1 cellular context compared by ENCODE assay signal in the genomic region with DNA sequence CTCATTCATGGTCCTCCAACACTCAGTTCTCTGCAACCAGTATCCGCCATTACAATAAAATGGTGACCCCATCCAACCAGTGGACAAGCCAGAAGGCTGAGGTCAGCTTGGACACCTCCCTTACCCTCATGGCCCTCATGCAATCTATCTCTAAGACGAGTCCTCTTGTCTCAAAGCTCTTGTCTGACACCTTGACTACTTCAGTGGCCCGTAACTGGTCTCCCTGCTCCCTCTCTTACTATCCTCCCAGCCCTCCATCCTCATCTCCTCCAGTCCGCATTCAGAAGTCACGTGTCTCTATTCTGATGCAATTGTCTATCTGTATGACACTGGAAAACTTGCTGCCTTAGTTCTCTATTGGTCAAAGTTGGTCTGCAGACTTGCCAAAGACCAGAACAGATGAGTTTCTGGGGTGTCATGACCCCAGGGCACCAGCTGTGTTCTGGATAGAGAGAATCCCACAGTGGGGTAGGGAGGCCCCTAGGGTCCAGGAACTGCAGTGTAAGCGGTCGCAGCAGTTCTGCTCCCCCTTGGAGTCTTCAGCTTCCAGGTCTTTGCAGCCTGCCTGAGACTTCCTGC.
TF ChIP-seq lines count a peak whose summit lies in the region.

No MANE protein-coding gene starts in this region.

TF ChIP-seq in K562, 482 proteins besides CTCF, POLR2A, EP300 and RAD21 (continued from another document and continues in another):
- TF ChIP-seq TFE3 (CRISPR knock-in tag; IDR thresholded peaks at IDR 0.05) (peak; percentile 96), HDGF (IDR thresholded peaks at IDR 0.05) (no peak), ETS2 (tag; IDR thresholded peaks at IDR 0.05; ENCODE audit: borderline replicate concordance, poor library complexity, severe bottlenecking) (no peak), ZNF445 (CRISPR knock-in tag; IDR thresholded peaks at IDR 0.05; ENCODE audit: low read depth) (no peak), ESRRB (CRISPR knock-in tag; IDR thresholded peaks at IDR 0.05; ENCODE audit: borderline replicate concordance) (no peak), XRCC5 (IDR thresholded peaks at IDR 0.05; ENCODE audit: low read depth, low read length) (no peak), BCL6 (CRISPR knock-in tag; IDR thresholded peaks at IDR 0.05) (no peak), SP1 (CRISPR knock-in tag; IDR thresholded peaks at IDR 0.05) (no peak), WHSC1 (IDR thresholded peaks at IDR 0.05; ENCODE audit: low read length) (no peak), THAP7 (CRISPR knock-in tag; IDR thresholded peaks at IDR 0.05) (no peak; the same call in 1 of the 2 replicates), TGIF2 (CRISPR knock-in tag; IDR thresholded peaks at IDR 0.05) (no peak), RB1 (IDR thresholded peaks at IDR 0.05; ENCODE audit: low read depth) (no peak), RCOR1 (IDR thresholded peaks at IDR 0.05; ENCODE audit: borderline replicate concordance in 1 of 2, low read depth in 2 of 2, low read length in 2 of 2) (no peak), BMI1 (IDR thresholded peaks at IDR 0.05; ENCODE audit: low read length) (no peak), MXI1 (IDR thresholded peaks at IDR 0.05; ENCODE audit: low read depth, low read length) (no peak), TBL1XR1 (IDR thresholded peaks at IDR 0.05; ENCODE audit: low read length in 2 of 2) (0 out of 4 replicates have a peak, but pooled peaks of 1 of the 2 experiments have one; percentile 32), GABPA (tag; conservative IDR thresholded peaks at IDR 0.05; ENCODE audit: low read depth) (no peak), PTRF (tag; IDR thresholded peaks at IDR 0.05) (no peak), MAFG (tag; conservative IDR thresholded peaks at IDR 0.05) (no peak), ZNF583 (CRISPR knock-in tag; IDR thresholded peaks at IDR 0.05) (no peak), HOMEZ (CRISPR knock-in tag; IDR thresholded peaks at IDR 0.05) (no peak), ZNF274 (IDR thresholded peaks at IDR 0.05; ENCODE audit: borderline replicate concordance, low read depth, low read length) (no peak), TCF7 (IDR thresholded peaks at IDR 0.05; ENCODE audit: borderline replicate concordance) (no peak), KLF16 (IDR thresholded peaks at IDR 0.05) (no peak), ZNF165 (CRISPR knock-in tag; IDR thresholded peaks at IDR 0.05; ENCODE audit: borderline replicate concordance) (no peak), CLOCK (CRISPR knock-in tag; IDR thresholded peaks at IDR 0.05; ENCODE audit: borderline replicate concordance) (no peak), ZNF395 (CRISPR knock-in tag; IDR thresholded peaks at IDR 0.05) (peak; percentile 62), ZNF551 (CRISPR knock-in tag; IDR thresholded peaks at IDR 0.05) (no peak), SMAD3 (CRISPR knock-in tag; conservative IDR thresholded peaks at IDR 0.05) (no peak), ARID1B (IDR thresholded peaks at IDR 0.05) (no peak; the same call in 1 of the 2 replicates), ZNF140 (CRISPR knock-in tag; IDR thresholded peaks at IDR 0.05) (no peak), RBFOX2 (IDR thresholded peaks at IDR 0.05; ENCODE audit: low read depth, low read length) (no peak; the same call in 1 of the 2 replicates), HLTF (IDR thresholded peaks at IDR 0.05) (0 out of 2 replicates have a peak, but pooled peaks have one; percentile 50), MTF1 (CRISPR knock-in tag; IDR thresholded peaks at IDR 0.05; ENCODE audit: borderline replicate concordance) (no peak), SREBF2 (CRISPR knock-in tag; IDR thresholded peaks at IDR 0.05) (no peak), USF2 (CRISPR knock-in tag; IDR thresholded peaks at IDR 0.05) (peak; percentile 81), HDAC8 (tag; IDR thresholded peaks at IDR 0.05) (no peak), NFRKB (IDR thresholded peaks at IDR 0.05; ENCODE audit: low read depth) (peak; percentile 96; the same call in 1 of the 2 replicates), CHD4 (IDR thresholded peaks at IDR 0.05; ENCODE audit: insufficient read depth, insufficient replicate concordance, low read depth, low read length, poor library complexity, severe bottlenecking) (no peak), HDAC6 (IDR thresholded peaks at IDR 0.05; ENCODE audit: low read depth, low read length) (no peak), U2AF2 (optimal IDR thresholded peaks at IDR 0.05; ENCODE audit: low read depth, low read length) (no peak), ZNF589 (CRISPR knock-in tag; IDR thresholded peaks at IDR 0.05; ENCODE audit: low read depth) (0 out of 2 replicates have a peak, but pooled peaks have one; percentile 9), ZC3H8 (IDR thresholded peaks at IDR 0.05) (no peak), NCOA6 (IDR thresholded peaks at IDR 0.05) (no peak)
- TF ChIP-seq, protein P1, sequence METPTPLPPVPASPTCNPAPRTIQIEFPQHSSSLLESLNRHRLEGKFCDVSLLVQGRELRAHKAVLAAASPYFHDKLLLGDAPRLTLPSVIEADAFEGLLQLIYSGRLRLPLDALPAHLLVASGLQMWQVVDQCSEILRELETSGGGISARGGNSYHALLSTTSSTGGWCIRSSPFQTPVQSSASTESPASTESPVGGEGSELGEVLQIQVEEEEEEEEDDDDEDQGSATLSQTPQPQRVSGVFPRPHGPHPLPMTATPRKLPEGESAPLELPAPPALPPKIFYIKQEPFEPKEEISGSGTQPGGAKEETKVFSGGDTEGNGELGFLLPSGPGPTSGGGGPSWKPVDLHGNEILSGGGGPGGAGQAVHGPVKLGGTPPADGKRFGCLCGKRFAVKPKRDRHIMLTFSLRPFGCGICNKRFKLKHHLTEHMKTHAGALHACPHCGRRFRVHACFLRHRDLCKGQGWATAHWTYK (CRISPR knock-in tag; IDR thresholded peaks at IDR 0.05), result 0 out of 2 replicates have a peak, but pooled peaks have one; percentile 7
- TF ChIP-seq, protein P2, sequence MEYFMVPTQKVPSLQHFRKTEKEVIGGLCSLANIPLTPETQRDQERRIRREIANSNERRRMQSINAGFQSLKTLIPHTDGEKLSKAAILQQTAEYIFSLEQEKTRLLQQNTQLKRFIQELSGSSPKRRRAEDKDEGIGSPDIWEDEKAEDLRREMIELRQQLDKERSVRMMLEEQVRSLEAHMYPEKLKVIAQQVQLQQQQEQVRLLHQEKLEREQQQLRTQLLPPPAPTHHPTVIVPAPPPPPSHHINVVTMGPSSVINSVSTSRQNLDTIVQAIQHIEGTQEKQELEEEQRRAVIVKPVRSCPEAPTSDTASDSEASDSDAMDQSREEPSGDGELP (CRISPR knock-in tag; IDR thresholded peaks at IDR 0.05; ENCODE audit: borderline replicate concordance), result peak; percentile 97
- TF ChIP-seq, protein P3, sequence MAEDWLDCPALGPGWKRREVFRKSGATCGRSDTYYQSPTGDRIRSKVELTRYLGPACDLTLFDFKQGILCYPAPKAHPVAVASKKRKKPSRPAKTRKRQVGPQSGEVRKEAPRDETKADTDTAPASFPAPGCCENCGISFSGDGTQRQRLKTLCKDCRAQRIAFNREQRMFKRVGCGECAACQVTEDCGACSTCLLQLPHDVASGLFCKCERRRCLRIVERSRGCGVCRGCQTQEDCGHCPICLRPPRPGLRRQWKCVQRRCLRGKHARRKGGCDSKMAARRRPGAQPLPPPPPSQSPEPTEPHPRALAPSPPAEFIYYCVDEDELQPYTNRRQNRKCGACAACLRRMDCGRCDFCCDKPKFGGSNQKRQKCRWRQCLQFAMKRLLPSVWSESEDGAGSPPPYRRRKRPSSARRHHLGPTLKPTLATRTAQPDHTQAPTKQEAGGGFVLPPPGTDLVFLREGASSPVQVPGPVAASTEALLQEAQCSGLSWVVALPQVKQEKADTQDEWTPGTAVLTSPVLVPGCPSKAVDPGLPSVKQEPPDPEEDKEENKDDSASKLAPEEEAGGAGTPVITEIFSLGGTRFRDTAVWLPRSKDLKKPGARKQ (CRISPR knock-in tag; IDR thresholded peaks at IDR 0.05), result no peak
- TF ChIP-seq, protein P4, sequence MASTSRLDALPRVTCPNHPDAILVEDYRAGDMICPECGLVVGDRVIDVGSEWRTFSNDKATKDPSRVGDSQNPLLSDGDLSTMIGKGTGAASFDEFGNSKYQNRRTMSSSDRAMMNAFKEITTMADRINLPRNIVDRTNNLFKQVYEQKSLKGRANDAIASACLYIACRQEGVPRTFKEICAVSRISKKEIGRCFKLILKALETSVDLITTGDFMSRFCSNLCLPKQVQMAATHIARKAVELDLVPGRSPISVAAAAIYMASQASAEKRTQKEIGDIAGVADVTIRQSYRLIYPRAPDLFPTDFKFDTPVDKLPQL (IDR thresholded peaks at IDR 0.05; ENCODE audit: extremely low read depth, insufficient read length), result no peak
- TF ChIP-seq, protein P5, sequence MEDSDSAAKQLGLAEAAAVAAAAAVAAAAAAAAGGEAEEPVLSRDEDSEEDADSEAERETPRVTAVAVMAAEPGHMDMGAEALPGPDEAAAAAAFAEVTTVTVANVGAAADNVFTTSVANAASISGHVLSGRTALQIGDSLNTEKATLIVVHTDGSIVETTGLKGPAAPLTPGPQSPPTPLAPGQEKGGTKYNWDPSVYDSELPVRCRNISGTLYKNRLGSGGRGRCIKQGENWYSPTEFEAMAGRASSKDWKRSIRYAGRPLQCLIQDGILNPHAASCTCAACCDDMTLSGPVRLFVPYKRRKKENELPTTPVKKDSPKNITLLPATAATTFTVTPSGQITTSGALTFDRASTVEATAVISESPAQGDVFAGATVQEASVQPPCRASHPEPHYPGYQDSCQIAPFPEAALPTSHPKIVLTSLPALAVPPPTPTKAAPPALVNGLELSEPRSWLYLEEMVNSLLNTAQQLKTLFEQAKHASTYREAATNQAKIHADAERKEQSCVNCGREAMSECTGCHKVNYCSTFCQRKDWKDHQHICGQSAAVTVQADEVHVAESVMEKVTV (CRISPR knock-in tag; IDR thresholded peaks at IDR 0.05), result no peak
- TF ChIP-seq, protein P6, sequence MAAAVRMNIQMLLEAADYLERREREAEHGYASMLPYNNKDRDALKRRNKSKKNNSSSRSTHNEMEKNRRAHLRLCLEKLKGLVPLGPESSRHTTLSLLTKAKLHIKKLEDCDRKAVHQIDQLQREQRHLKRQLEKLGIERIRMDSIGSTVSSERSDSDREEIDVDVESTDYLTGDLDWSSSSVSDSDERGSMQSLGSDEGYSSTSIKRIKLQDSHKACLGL (CRISPR knock-in tag; IDR thresholded peaks at IDR 0.05; ENCODE audit: borderline replicate concordance, poor library complexity, severe bottlenecking), result no peak
